1 cellular context compared by ENCODE assay signal in genomic region chr6:158220786-158221442, GRCh38.
TF ChIP-seq lines count a peak whose summit lies in the region.

No MANE protein-coding gene starts in this region.

TF ChIP-seq in IMR-90, 13 proteins besides CTCF, POLR2A, EP300 and RAD21:
- no peak for TF ChIP-seq RFX5 (IDR thresholded peaks at IDR 0.05; ENCODE audit: low read depth, low read length)
- TF ChIP-seq NFE2L2 (IDR thresholded peaks at IDR 0.05; ENCODE audit: low read depth, low read length) = no peak
- TF ChIP-seq SMC3 (IDR thresholded peaks at IDR 0.05; ENCODE audit: low read depth, low read length) = peak; percentile 95
TF ChIP-seq in IMR-90: peak in this region for 1.
